In genomic region chr1:23019094-23019850, GRCh38 we compare ENCODE assay signal across 8 cellular contexts. TPM values are rescaled to one million over a fixed set of nuclear protein-coding genes. Genes with fewer than 3 reads are reported as not detected.
DNase-seq lines count a peak whose midpoint lies in the region; ATAC-seq and TF ChIP-seq lines count a peak whose summit lies in the region.

TSS of gene KDM1A (plus strand) at chr1:23019468. CDS start at chr1:23019597, 129 bp downstream.

- WGBS in GM23248 (ENCODE audit: low coverage in 1 of 2, low lambda C conversion rate in 2 of 2, missing lambda C conversion rate in 2 of 2), 2 experiments = 0 to 1% methylated on average over 42 to 66 of the region's 84 CpGs

- no peaks in the 10 kb centered on the region for H3K9me3 ChIP-seq in GM23248 (ENCODE audit: low read depth)
- no peaks in the 10 kb centered on the region for H3K9me3 ChIP-seq in fibroblast of lung (ENCODE audit: control insufficient read depth, insufficient read depth, low read depth, low read length)

- peaks cover 30% of the 10 kb centered on the region for H3K4me1 Mint-ChIP-seq in activated T-helper 17 cell treated with anti-CD3 and anti-CD28 coated beads, Interleukin-2, amount 50 U/mL, for 72 hours
- H3K4me1 Mint-ChIP-seq in naive thymus-derived CD8-positive, alpha-beta T cell = peaks cover 22 to 53% (median 45%) of the 10 kb centered on the region in 4 donors

- DNase-seq in EL (peak; percentile 98), GM23248 (peak; percentile 98), Kasumi-1 (lab: John Stamatoyannopoulos, UW) (peak; percentile 95 to 96), RWPE1 (ENCODE audit: low spot score) (peak; percentile 88), fibroblast of lung (ENCODE audit: low read depth in 2 of 2) (peak; percentile 97 to 98)
- peak; percentile 84 to 96 (median 92) for DNase-seq in naive thymus-derived CD8-positive, alpha-beta T cell
- DNase-seq in stimulated activated naive CD4-positive, alpha-beta T cell (lab: John Stamatoyannopoulos, UW) = peak; percentile 82 to 92 (median 86)

- H3K4me2 ChIP-seq in GM23248 (ENCODE audit: unreplicated experiment) (peak within 1 kb of the TSS; percentile 98), fibroblast of lung (ENCODE audit: extremely low read depth, insufficient read depth, low read length) (peak within 1 kb of the TSS; percentile 91)

- CTCF ChIA-PET in RWPE1 (lab: Yijun Ruan, JAX) = interaction anchor here (0.6 to 1.8 kb wide), 2 partner anchors 42 to 96 kb away, joined by 4 read pairs; no protein-coding TSS in a partner anchor

- H3F3A ChIP-seq in GM23248 (ENCODE audit: insufficient read depth) = peaks cover 13% of the 10 kb centered on the region; the same call in 1 of the 2 replicates

- peak within 1 kb of the TSS; percentile 96 for H3K9ac ChIP-seq in GM23248
- peak within 1 kb of the TSS; percentile 83 for H3K9ac ChIP-seq in fibroblast of lung (ENCODE audit: insufficient read depth, low read length)

- no peaks in the 10 kb centered on the region for H3K36me3 ChIP-seq in GM23248 (ENCODE audit: low read depth)
- H3K36me3 ChIP-seq in fibroblast of lung (ENCODE audit: control insufficient read depth, insufficient read depth, low read length) = no peaks in the 10 kb centered on the region

- H3K4me3 ChIP-seq in GM23248 = peak within 1 kb of the TSS; percentile 94
- peak within 1 kb of the TSS; percentile 65 to 96 (median 82) for H3K4me3 ChIP-seq in fibroblast of lung (replicated peaks in 1 of 4; ENCODE audit: control extremely low read depth in 1 of 4, insufficient read depth in 1 of 4, low read depth in 3 of 4, low read length in 4 of 4)

- POLR2A ChIA-PET in RWPE1 (lab: Yijun Ruan, JAX; ENCODE audit: low non-redundant PET) = interaction anchor here (0.7 to 0.9 kb wide), 3 partner anchors 12 to 201 kb away, joined by 3 to 5 read pairs (median 4); no protein-coding TSS in a partner anchor
- POLR2A ChIA-PET in naive thymus-derived CD8-positive, alpha-beta T cell (lab: Charles Lee) = interaction anchor here (0.9 to 1.2 kb wide), 3 partner anchors 10 to 672 kb away, joined by 3 to 4 read pairs (median 4); partner anchors contain the start of gene RPL11

- peaks cover 8% of the 10 kb centered on the region; the same call in 1 of the 2 replicates for H3K4me1 ChIP-seq in GM23248 (ENCODE audit: insufficient read depth)
- H3K4me1 ChIP-seq in fibroblast of lung (ENCODE audit: control insufficient read depth, extremely low read depth, insufficient read depth, low read length) = no peaks in the 10 kb centered on the region

- no peaks in the 10 kb centered on the region for H3K27me3 Mint-ChIP-seq in activated T-helper 17 cell treated with anti-CD3 and anti-CD28 coated beads, Interleukin-2, amount 50 U/mL, for 72 hours
- H3K27me3 Mint-ChIP-seq in naive thymus-derived CD8-positive, alpha-beta T cell = no peaks in the 10 kb centered on the region

- H2AFZ ChIP-seq in GM23248 (peak within 1 kb of the TSS; percentile 98), fibroblast of lung (ENCODE audit: low read length) (peak within 1 kb of the TSS; percentile 98)

- H3K27me3 ChIP-seq in GM23248 (replicated peaks; ENCODE audit: insufficient read depth) (no peaks in the 10 kb centered on the region), fibroblast of lung (ENCODE audit: control insufficient read depth, insufficient read depth, low read length) (no peaks in the 10 kb centered on the region)

- H3K4me3 Mint-ChIP-seq in activated T-helper 17 cell treated with anti-CD3 and anti-CD28 coated beads, Interleukin-2, amount 50 U/mL, for 72 hours = peak within 1 kb of the TSS; percentile 91
- peak within 1 kb of the TSS; percentile 83 to 99 (median 98) for H3K4me3 Mint-ChIP-seq in naive thymus-derived CD8-positive, alpha-beta T cell

- H3K9me2 ChIP-seq in GM23248 (ENCODE audit: insufficient read depth) = no peaks in the 10 kb centered on the region

- peak within 1 kb of the TSS; percentile 86 for H3K27ac Mint-ChIP-seq in activated T-helper 17 cell treated with anti-CD3 and anti-CD28 coated beads, Interleukin-2, amount 50 U/mL, for 72 hours
- peak within 1 kb of the TSS; percentile 89 to 98 (median 96) for H3K27ac Mint-ChIP-seq in naive thymus-derived CD8-positive, alpha-beta T cell

- H3K79me2 ChIP-seq in GM23248 (ENCODE audit: insufficient read depth) = peaks cover 49% of the 10 kb centered on the region
- H3K79me2 ChIP-seq in fibroblast of lung (ENCODE audit: control insufficient read depth, insufficient read depth, low read length) = peaks cover 46% of the 10 kb centered on the region

- H3K27ac ChIP-seq in GM23248 = peak within 1 kb of the TSS; percentile 78
- peak within 1 kb of the TSS; percentile 88 for H3K27ac ChIP-seq in RWPE1
- H3K27ac ChIP-seq in fibroblast of lung (ENCODE audit: insufficient read depth, low read length) = peak within 1 kb of the TSS; percentile 82

- peaks cover 5% of the 10 kb centered on the region for H3K9me3 Mint-ChIP-seq in activated T-helper 17 cell treated with anti-CD3 and anti-CD28 coated beads, Interleukin-2, amount 50 U/mL, for 72 hours
- peaks cover 0 to 14% (median 6%) of the 10 kb centered on the region in 9 donors for H3K9me3 Mint-ChIP-seq in naive thymus-derived CD8-positive, alpha-beta T cell

- TF ChIP-seq CTCF in RWPE1 (conservative IDR thresholded peaks at IDR 0.05; ENCODE audit: low read depth) (peak; percentile 34), fibroblast of lung (conservative IDR thresholded peaks at IDR 0.05 in 1 of 2, IDR thresholded peaks at IDR 0.05 in 1 of 2; ENCODE audit: low read depth in 1 of 2, low read length in 2 of 2) (no peak)

- in situ Hi-C loops in GM23248 (cut with MboI) = no loop called here

- peak; percentile 95 for ATAC-seq in activated T-helper 17 cell treated with anti-CD3 and anti-CD28 coated beads, Interleukin-2, amount 50 U/mL, for 72 hours (replicated peaks)
- ATAC-seq in naive thymus-derived CD8-positive, alpha-beta T cell = peak; percentile 97 to 98

- H3K36me3 Mint-ChIP-seq in activated T-helper 17 cell treated with anti-CD3 and anti-CD28 coated beads, Interleukin-2, amount 50 U/mL, for 72 hours (ENCODE audit: low read depth) = peaks cover 7% of the 10 kb centered on the region
- peaks cover 2 to 14% (median 11%) of the 10 kb centered on the region in 3 donors for H3K36me3 Mint-ChIP-seq in naive thymus-derived CD8-positive, alpha-beta T cell

- no peaks in the 10 kb centered on the region for H4K20me1 ChIP-seq in GM23248 (ENCODE audit: insufficient read depth)
- no peaks in the 10 kb centered on the region for H4K20me1 ChIP-seq in fibroblast of lung (ENCODE audit: control insufficient read depth, extremely low read depth, insufficient read depth, low read length)

RNA-seq across cellular contexts. Expression of gene KDM1A, which starts in this region (rescaled TPM):
- total RNA-seq in GM23248 (2014; rRNA removed; shearing (Covaris generic)) = 62.5 and 64.4 TPM in 2 replicates
- 30.3 and 30.6 TPM in 2 replicates for polyA plus RNA-seq in GM23248 (2016; fragmentation: Nextera tagmentation; extraction: Ambion mirVana)
- total RNA-seq in activated T-helper 17 cell treated with anti-CD3 and anti-CD28 coated beads, Interleukin-2, amount 50 U/mL, for 72 hours = 10 to 100 TPM; 22.5 to 45.3 TPM
- total RNA-seq in fibroblast of lung = 72.0 and 79.6 TPM in 2 replicates
- polyA plus RNA-seq in fibroblast of lung = 72.4 and 80.3 TPM in 2 replicates
- 48.1 and 53.0 TPM in 2 replicates for polyA plus RNA-seq in fibroblast of lung (2012)
- 85.5 and 85.7 TPM in 2 replicates for polyA minus RNA-seq in fibroblast of lung (ENCODE audit: low replicate concordance)
- total RNA-seq in naive thymus-derived CD8-positive, alpha-beta T cell = 10 to 100 TPM; 60.9 TPM
- 10 to 100 TPM; 40.6 to 59.0 (median 48.6) TPM for polyA plus RNA-seq in naive thymus-derived CD8-positive, alpha-beta T cell

Comparison
In these comparisons a context has a peak if more than half of its experiments do, and no peak if none do; other contexts are left out.
1. Peak in every context shown above with its lines: DNase-seq, ATAC-seq, H3K4me3 ChIP-seq and H3K27ac ChIP-seq.